In the genomic region with DNA sequence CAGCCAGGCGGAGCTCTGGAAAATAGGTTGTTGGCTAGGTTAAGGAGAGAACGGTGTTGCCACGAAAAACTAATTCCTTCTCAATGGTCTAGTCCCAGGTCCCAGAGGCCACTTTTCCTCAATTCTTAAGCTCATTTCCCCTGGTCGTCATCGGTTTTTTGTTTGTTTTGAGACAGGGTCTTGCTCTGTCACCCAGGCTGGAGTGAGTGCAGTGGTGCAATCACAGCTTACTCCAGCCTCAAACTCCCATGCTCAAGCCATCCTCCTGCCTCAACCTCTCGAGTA, we compare ENCODE assay signal across 1 cellular context.
TF ChIP-seq lines count a peak whose summit lies in the region.

No MANE protein-coding gene starts in this region.

TF ChIP-seq in IMR-90, 13 proteins besides CTCF, POLR2A, EP300 and RAD21 (continued from another document):
- no peak for TF ChIP-seq ELK1 (IDR thresholded peaks at IDR 0.05; ENCODE audit: borderline replicate concordance, low read depth, low read length)
